7 cellular contexts compared by ENCODE assay signal in genomic region chr1:74908131-74908530, GRCh38.
"Had no signal": no experiment of that assay in that cellular context is flagged by ENCODE, and none has a peak within 500 bp of the region (broad histone marks: within the 10 kb centered on the region; RNA-seq: fewer than 3 reads in every experiment).

No MANE protein-coding gene starts in this region.

- DNase-seq: GDM1 had no signal

- ATAC-seq: GM12878 had no signal

- FAIRE-seq: G401.6, GM12878, GM12891, GM12892, GM18507, GM19239 had no signal

- H3K4me3 ChIP-seq: GM12878 had no signal
